ENCODE assay signal across 1 cellular context in the genomic region with DNA sequence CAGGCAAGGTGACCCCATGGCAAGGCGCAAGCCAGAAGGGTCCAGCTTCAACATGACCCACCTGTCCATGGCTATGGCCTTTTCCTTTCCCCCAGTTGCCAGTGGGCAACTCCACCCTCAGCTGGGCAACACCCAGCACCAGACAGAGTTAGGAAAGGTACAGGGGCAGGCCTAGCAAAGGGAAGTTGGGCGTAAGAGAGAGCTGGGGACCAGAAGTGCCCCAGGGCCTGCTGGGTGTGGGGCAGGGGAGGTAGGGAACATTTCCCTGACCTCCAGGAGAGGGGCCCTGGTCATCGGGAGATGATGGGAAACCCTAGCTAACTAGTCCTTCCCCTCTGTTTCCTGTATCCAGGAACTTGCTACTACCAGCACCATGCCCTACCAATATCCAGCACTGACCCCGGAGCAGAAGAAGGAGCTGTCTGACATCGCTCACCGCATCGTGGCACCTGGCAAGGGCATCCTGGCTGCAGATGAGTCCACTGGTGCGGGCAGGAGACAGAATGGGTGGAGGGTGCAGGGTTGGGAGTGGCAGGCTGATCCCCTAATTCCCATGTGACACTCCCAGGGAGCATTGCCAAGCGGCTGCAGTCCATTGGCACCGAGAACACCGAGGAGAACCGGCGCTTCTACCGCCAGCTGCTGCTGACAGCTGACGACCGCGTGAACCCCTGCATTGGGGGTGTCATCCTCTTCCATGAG.
TF ChIP-seq lines count a peak whose summit lies in the region.

No MANE protein-coding gene starts in this region.

TF ChIP-seq in SK-N-SH treated with all-trans-retinoic acid at 6 μM for 48 hours, 23 proteins besides CTCF, POLR2A, EP300 and RAD21 (continued from another document):
- TF ChIP-seq, protein P1, sequence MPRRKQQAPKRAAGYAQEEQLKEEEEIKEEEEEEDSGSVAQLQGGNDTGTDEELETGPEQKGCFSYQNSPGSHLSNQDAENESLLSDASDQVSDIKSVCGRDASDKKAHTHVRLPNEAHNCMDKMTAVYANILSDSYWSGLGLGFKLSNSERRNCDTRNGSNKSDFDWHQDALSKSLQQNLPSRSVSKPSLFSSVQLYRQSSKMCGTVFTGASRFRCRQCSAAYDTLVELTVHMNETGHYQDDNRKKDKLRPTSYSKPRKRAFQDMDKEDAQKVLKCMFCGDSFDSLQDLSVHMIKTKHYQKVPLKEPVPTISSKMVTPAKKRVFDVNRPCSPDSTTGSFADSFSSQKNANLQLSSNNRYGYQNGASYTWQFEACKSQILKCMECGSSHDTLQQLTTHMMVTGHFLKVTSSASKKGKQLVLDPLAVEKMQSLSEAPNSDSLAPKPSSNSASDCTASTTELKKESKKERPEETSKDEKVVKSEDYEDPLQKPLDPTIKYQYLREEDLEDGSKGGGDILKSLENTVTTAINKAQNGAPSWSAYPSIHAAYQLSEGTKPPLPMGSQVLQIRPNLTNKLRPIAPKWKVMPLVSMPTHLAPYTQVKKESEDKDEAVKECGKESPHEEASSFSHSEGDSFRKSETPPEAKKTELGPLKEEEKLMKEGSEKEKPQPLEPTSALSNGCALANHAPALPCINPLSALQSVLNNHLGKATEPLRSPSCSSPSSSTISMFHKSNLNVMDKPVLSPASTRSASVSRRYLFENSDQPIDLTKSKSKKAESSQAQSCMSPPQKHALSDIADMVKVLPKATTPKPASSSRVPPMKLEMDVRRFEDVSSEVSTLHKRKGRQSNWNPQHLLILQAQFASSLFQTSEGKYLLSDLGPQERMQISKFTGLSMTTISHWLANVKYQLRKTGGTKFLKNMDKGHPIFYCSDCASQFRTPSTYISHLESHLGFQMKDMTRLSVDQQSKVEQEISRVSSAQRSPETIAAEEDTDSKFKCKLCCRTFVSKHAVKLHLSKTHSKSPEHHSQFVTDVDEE (CRISPR knock-in tag; IDR thresholded peaks at IDR 0.05), result no peak
- TF ChIP-seq, protein P2, sequence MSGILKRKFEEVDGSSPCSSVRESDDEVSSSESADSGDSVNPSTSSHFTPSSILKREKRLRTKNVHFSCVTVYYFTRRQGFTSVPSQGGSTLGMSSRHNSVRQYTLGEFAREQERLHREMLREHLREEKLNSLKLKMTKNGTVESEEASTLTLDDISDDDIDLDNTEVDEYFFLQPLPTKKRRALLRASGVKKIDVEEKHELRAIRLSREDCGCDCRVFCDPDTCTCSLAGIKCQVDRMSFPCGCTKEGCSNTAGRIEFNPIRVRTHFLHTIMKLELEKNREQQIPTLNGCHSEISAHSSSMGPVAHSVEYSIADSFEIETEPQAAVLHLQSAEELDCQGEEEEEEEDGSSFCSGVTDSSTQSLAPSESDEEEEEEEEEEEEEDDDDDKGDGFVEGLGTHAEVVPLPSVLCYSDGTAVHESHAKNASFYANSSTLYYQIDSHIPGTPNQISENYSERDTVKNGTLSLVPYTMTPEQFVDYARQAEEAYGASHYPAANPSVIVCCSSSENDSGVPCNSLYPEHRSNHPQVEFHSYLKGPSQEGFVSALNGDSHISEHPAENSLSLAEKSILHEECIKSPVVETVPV (CRISPR knock-in tag; IDR thresholded peaks at IDR 0.05), result no peak
- no peak for TF ChIP-seq ZNF8 (CRISPR knock-in tag; IDR thresholded peaks at IDR 0.05)
- TF ChIP-seq TOX (CRISPR knock-in tag; IDR thresholded peaks at IDR 0.05; ENCODE audit: borderline replicate concordance), result no peak
- no peak for TF ChIP-seq ARNTL (CRISPR knock-in tag; IDR thresholded peaks at IDR 0.05; ENCODE audit: borderline replicate concordance, low read depth)
- TF ChIP-seq BACH2 (CRISPR knock-in tag; IDR thresholded peaks at IDR 0.05; ENCODE audit: borderline replicate concordance), result no peak
- no peak for TF ChIP-seq ESRRG (CRISPR knock-in tag; IDR thresholded peaks at IDR 0.05)
- TF ChIP-seq, protein P3, sequence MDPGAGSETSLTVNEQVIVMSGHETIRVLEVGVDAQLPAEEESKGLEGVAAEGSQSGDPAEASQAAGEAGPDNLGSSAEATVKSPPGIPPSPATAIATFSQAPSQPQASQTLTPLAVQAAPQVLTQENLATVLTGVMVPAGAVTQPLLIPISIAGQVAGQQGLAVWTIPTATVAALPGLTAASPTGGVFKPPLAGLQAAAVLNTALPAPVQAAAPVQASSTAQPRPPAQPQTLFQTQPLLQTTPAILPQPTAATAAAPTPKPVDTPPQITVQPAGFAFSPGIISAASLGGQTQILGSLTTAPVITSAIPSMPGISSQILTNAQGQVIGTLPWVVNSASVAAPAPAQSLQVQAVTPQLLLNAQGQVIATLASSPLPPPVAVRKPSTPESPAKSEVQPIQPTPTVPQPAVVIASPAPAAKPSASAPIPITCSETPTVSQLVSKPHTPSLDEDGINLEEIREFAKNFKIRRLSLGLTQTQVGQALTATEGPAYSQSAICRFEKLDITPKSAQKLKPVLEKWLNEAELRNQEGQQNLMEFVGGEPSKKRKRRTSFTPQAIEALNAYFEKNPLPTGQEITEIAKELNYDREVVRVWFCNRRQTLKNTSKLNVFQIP (CRISPR knock-in tag; IDR thresholded peaks at IDR 0.05; ENCODE audit: borderline replicate concordance, low read depth), result no peak
- no peak for TF ChIP-seq ISL1 (CRISPR knock-in tag; IDR thresholded peaks at IDR 0.05)
